In the genomic region with DNA sequence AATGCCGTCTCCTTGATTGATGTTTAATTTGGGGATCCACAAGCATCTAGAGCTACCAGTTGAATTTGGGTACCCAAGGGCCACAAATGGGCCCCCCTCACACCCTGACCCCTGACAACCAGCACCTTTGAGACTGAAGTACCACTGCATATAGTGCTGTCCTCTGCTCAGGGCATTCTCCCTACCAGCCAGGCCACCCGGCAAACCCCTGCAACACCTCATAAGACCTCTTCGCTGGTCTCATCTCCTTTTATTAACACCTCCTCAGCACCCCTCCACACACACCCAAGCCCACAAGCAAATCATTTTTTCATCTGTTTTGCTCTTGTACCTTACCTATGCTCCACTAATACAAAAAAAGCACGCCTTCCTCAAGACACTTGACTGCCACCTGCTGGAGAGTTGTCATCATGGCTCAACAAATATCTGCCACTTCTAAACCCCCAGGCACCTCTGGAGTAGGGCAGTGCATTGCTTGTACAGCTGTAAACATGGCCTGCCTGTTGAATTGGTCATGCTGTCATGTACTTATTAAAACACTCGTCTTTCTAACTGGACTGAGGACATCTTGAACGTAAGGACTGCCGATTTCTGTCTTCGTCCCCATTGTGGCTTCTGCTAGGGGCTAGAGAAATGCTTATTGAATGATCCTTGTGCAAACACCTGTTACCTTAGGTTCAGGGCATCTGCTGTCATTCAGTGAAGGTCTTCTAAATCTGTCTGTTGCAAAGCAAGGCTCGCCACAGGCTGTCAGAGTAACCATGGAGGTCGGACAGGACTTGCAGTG, we compare ENCODE assay signal across 9 cellular contexts.
A peak's percentile ranks its signal among the peaks of the same experiment; 100 is the strongest.
DNase-seq lines count a peak whose midpoint lies in the region; ATAC-seq and TF ChIP-seq lines count a peak whose summit lies in the region.
"Had no signal": no experiment of that assay in that cellular context is flagged by ENCODE, and none has a peak within 500 bp of the region (broad histone marks: within the 10 kb centered on the region; RNA-seq: fewer than 3 reads in every experiment).

No MANE protein-coding gene starts in this region.

- peak; percentile 84 for TF ChIP-seq CTCF in lower lobe of right lung (IDR thresholded peaks at IDR 0.05)

- ATAC-seq in HG03135 (IDR thresholded peaks at IDR 0.05; ENCODE audit: unreplicated experiment) (peak; percentile 48), lower lobe of right lung (peak; percentile 72 to 76)

- peaks cover 20% of the 10 kb centered on the region for H3K4me1 ChIP-seq in lower lobe of right lung

- no peak overlapping the region for H3K27ac ChIP-seq in lower lobe of right lung
- H3K27ac ChIP-seq: BLaER1 had no signal

- H3K27me3 Mint-ChIP-seq in activated CD4-positive, alpha-beta T cell treated with anti-CD3 and anti-CD28 coated beads, Interleukin-2, amount 10 ng/mL, durations not matched to agents 24 days and 14 days, result no peaks in the 10 kb centered on the region

- H3K9me3 Mint-ChIP-seq in activated CD4-positive, alpha-beta T cell treated with anti-CD3 and anti-CD28 coated beads, Interleukin-2, amount 10 ng/mL, durations not matched to agents 24 days and 14 days, result no peaks in the 10 kb centered on the region

- DNase-seq in NCI-H2081 (lab: John Stamatoyannopoulos, UW) (peak; percentile 71 to 75), NCI-H2081 treated with DMSO at 0.1 percent for 48 hours (lab: John Stamatoyannopoulos, UW) (no peak), NCI-H446 treated with DMSO at 0.1 percent for 48 hours (lab: John Stamatoyannopoulos, UW) (peak; percentile 43), dedifferentiated amniotic fluid mesenchymal stem cell (ENCODE audit: extremely low spot score) (peak; percentile 66), lower lobe of right lung (no peak)
- DNase-seq in activated CD4-positive, alpha-beta T cell treated with anti-CD3 and anti-CD28 coated beads, Interleukin-2, amount 10 ng/mL, durations not matched to agents 24 days and 14 days, result peak; percentile 92
- DNase-seq in stimulated activated CD8-positive, alpha-beta memory T cell treated with anti-CD3 and anti-CD28 coated beads, Interleukin-15, amount 100 ng/mL, for 1 hour (ENCODE audit: low read depth), result peak; percentile 62

- H3K9me3 ChIP-seq in lower lobe of right lung, result no peaks in the 10 kb centered on the region
- H3K9me3 ChIP-seq: BLaER1 had no signal

- H3K36me3 Mint-ChIP-seq in activated CD4-positive, alpha-beta T cell treated with anti-CD3 and anti-CD28 coated beads, Interleukin-2, amount 10 ng/mL, durations not matched to agents 24 days and 14 days (ENCODE audit: low read depth), result peaks cover 7% of the 10 kb centered on the region

- H3K4me1 Mint-ChIP-seq in activated CD4-positive, alpha-beta T cell treated with anti-CD3 and anti-CD28 coated beads, Interleukin-2, amount 10 ng/mL, durations not matched to agents 24 days and 14 days, result peaks cover 28% of the 10 kb centered on the region

- peaks cover 5% of the 10 kb centered on the region for H3K36me3 ChIP-seq in lower lobe of right lung

- H3K27ac Mint-ChIP-seq in activated CD4-positive, alpha-beta T cell treated with anti-CD3 and anti-CD28 coated beads, Interleukin-2, amount 10 ng/mL, durations not matched to agents 24 days and 14 days, result no peak overlapping the region

- H3K27me3 ChIP-seq in lower lobe of right lung (ENCODE audit: low read depth), result no peaks in the 10 kb centered on the region
- H3K27me3 ChIP-seq: BLaER1 had no signal

- H3K4me3 Mint-ChIP-seq in activated CD4-positive, alpha-beta T cell treated with anti-CD3 and anti-CD28 coated beads, Interleukin-2, amount 10 ng/mL, durations not matched to agents 24 days and 14 days, result no peak overlapping the region

- H3K4me3 ChIP-seq in lower lobe of right lung, result no peak overlapping the region
- H3K4me3 ChIP-seq: BLaER1 had no signal

- intact Hi-C loops in activated CD4-positive, alpha-beta T cell treated with anti-CD3 and anti-CD28 coated beads, Interleukin-2, amount 10 ng/mL, durations not matched to agents 24 days and 14 days (cut with micrococcal nuclease), result loop anchor here (1.0 to 2.0 kb wide), 5 partner anchors 93 to 380 kb away; a partner anchor contains a TSS
- intact Hi-C loops in lower lobe of right lung (cut with DNase I), result no loop called here

Comparison
In these comparisons a context has a peak if more than half of its experiments do, and no peak if none do; other contexts are left out.
1. DNase-seq: peak in NCI-H2081 (2 of 2), NCI-H446 treated with DMSO at 0.1 percent for 48 hours (single experiment), activated CD4-positive, alpha-beta T cell treated with anti-CD3 and anti-CD28 coated beads, Interleukin-2, amount 10 ng/mL, durations not matched to agents 24 days and 14 days (single experiment), dedifferentiated amniotic fluid mesenchymal stem cell (single experiment) and stimulated activated CD8-positive, alpha-beta memory T cell treated with anti-CD3 and anti-CD28 coated beads, Interleukin-15, amount 100 ng/mL, for 1 hour (single experiment); none in NCI-H2081 treated with DMSO at 0.1 percent for 48 hours (single experiment) and lower lobe of right lung (single experiment).